24 cellular contexts compared by ENCODE assay signal in genomic region chr17:15332338-15332737, GRCh38. TPM values are rescaled to one million over a fixed set of nuclear protein-coding genes. Genes with fewer than 3 reads are reported as not detected.
"Had no signal": no experiment of that assay in that cellular context is flagged by ENCODE, and none has a peak within 500 bp of the region (broad histone marks: within the 10 kb centered on the region; RNA-seq: fewer than 3 reads in every experiment).

No MANE protein-coding gene starts in this region.

- H3K9me3 ChIP-seq: neutrophil, sigmoid colon, testis, upper lobe of right lung had no signal

- H3K4me1 Mint-ChIP-seq: activated CD4-positive, alpha-beta T cell treated with anti-CD3 and anti-CD28 coated beads, Interleukin-2, amount 10 ng/mL, durations not matched to agents 24 days and 14 days; naive thymus-derived CD4-positive, alpha-beta T cell; stimulated activated naive CD8-positive, alpha-beta T cell treated with anti-CD3 and anti-CD28 coated beads, Interleukin-15, amount 100 ng/mL, for 72 hours had no signal

- H2AFZ ChIP-seq: parathyroid adenoma had no signal

- H3K4me3 Mint-ChIP-seq: activated CD4-positive, alpha-beta T cell treated with anti-CD3 and anti-CD28 coated beads, Interleukin-2, amount 10 ng/mL, durations not matched to agents 24 days and 14 days; activated CD8-positive, alpha-beta T cell treated with anti-CD3 and anti-CD28 coated beads, Interleukin-2, amount 10 ng/mL, durations not matched to agents 7 days and 5 days; activated naive CD8-positive, alpha-beta T cell; naive thymus-derived CD4-positive, alpha-beta T cell; stimulated activated naive CD8-positive, alpha-beta T cell treated with anti-CD3 and anti-CD28 coated beads, Interleukin-15, amount 100 ng/mL, for 72 hours had no signal

- H3K36me3 Mint-ChIP-seq: activated naive CD8-positive, alpha-beta T cell had no signal

- DNase-seq: activated CD4-positive, alpha-beta T cell treated with anti-CD3 and anti-CD28 coated beads, Interleukin-2, amount 10 ng/mL, durations not matched to agents 24 days and 14 days; activated CD4-positive, CD25-positive, alpha-beta regulatory T cell; activated CD8-positive, alpha-beta memory T cell treated with anti-CD3 and anti-CD28 coated beads, Interleukin-2, amount 50 U/mL, for 4 hours; activated CD8-positive, alpha-beta T cell treated with anti-CD3 and anti-CD28 coated beads, Interleukin-2, amount 10 ng/mL, durations not matched to agents 7 days and 5 days; activated gamma-delta T cell treated with Interleukin-2 at 50 U/mL for 16 hours; activated T-cell treated with anti-CD3 and anti-CD28 coated beads, Interleukin-2, amount 50 U/mL, for 48 hours; amniotic stem cell; caudate nucleus; hippocampal formation; islet precursor cell; mammary epithelial cell; naive thymus-derived CD4-positive, alpha-beta T cell; sigmoid colon; spleen; stimulated activated naive CD8-positive, alpha-beta T cell treated with anti-CD3 and anti-CD28 coated beads, Interleukin-15, amount 100 ng/mL, for 72 hours; T-helper 2 cell; testis; upper lobe of right lung had no signal

- H3K4me3 ChIP-seq: esophagus muscularis mucosa, sigmoid colon, spleen, testis, upper lobe of right lung had no signal

- H3K9ac ChIP-seq: parathyroid adenoma had no signal

- H3K27me3 ChIP-seq: esophagus muscularis mucosa, sigmoid colon, testis had no signal

- H3K79me2 ChIP-seq: parathyroid adenoma had no signal

- H3K4me1 ChIP-seq: esophagus muscularis mucosa, parathyroid adenoma, sigmoid colon, spleen, testis, upper lobe of right lung had no signal

- H3K36me3 ChIP-seq: esophagus muscularis mucosa, neutrophil, sigmoid colon, spleen, upper lobe of right lung had no signal

- H3K27ac ChIP-seq: esophagus muscularis mucosa, neutrophil, parathyroid adenoma, sigmoid colon, spleen, testis, upper lobe of right lung had no signal

- ATAC-seq: activated CD8-positive, alpha-beta T cell treated with anti-CD3 and anti-CD28 coated beads, Interleukin-2, amount 10 ng/mL, durations not matched to agents 7 days and 5 days; naive thymus-derived CD4-positive, alpha-beta T cell; stimulated activated naive CD8-positive, alpha-beta T cell treated with anti-CD3 and anti-CD28 coated beads, Interleukin-15, amount 100 ng/mL, for 72 hours; upper lobe of right lung had no signal

- H3K27ac Mint-ChIP-seq: activated CD4-positive, alpha-beta T cell treated with anti-CD3 and anti-CD28 coated beads, Interleukin-2, amount 10 ng/mL, durations not matched to agents 24 days and 14 days; activated CD8-positive, alpha-beta T cell treated with anti-CD3 and anti-CD28 coated beads, Interleukin-2, amount 10 ng/mL, durations not matched to agents 7 days and 5 days; activated naive CD8-positive, alpha-beta T cell; naive thymus-derived CD4-positive, alpha-beta T cell; stimulated activated naive CD8-positive, alpha-beta T cell treated with anti-CD3 and anti-CD28 coated beads, Interleukin-15, amount 100 ng/mL, for 72 hours had no signal

RNA-seq across cellular contexts. Expression of gene TEKT3, which starts 9.1 kb away (rescaled TPM):
- total RNA-seq: activated CD4-positive, alpha-beta T cell treated with anti-CD3 and anti-CD28 coated beads, Interleukin-2, amount 10 ng/mL, durations not matched to agents 24 days and 14 days; activated CD8-positive, alpha-beta T cell treated with anti-CD3 and anti-CD28 coated beads, Interleukin-2, amount 10 ng/mL, durations not matched to agents 7 days and 5 days; esophagus muscularis mucosa; fibroblast of villous mesenchyme; mammary epithelial cell; mononuclear cell; upper lobe of right lung had no signal
